8 cellular contexts compared by ENCODE assay signal in the genomic region with DNA sequence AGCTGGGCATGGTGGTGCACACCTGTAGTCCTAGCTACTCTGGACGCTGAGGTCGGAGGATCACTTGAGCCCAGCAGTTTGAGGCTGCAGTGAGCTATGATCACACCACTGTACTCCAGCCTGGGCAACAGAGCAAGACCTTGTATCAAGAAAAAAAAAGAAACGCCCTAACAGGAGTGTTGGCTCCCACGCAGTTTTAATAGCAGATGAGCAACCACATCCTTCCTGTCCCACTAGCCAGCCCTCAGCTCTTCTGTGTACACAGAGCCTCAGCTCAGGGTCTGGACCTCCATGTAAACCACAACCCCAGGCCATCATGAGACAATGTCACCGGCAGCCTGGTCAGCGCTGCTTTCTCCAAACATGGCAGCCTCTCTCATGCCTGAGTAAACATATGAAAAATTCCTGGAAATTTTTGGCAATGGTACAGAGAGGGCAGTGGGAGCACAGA.
A peak's percentile ranks its signal among the peaks of the same experiment; 100 is the strongest.
DNase-seq lines count a peak whose midpoint lies in the region; ATAC-seq and TF ChIP-seq lines count a peak whose summit lies in the region.

No MANE protein-coding gene starts in this region.

- WGBS in IMR-90 (ENCODE audit: extremely low coverage in 2 of 2, insufficient read length in 1 of 2), 2 experiments, result 0% methylated on average over 1 of the region's 6 CpGs; no CpG with 5 or more reads in 1 of the 2 experiments
- 25% methylated on average over 6 of the region's 6 CpGs for WGBS in mesenchymal stem cell

- no peak overlapping the region for H4K5ac ChIP-seq in IMR-90 (ENCODE audit: low read depth, low read length)

- H2BK12ac ChIP-seq in mesenchymal stem cell (ENCODE audit: low read length in 2 of 2), result peak overlapping the region in 1 of 2 experiments; percentile 66

- no peak overlapping the region for H3K56ac ChIP-seq in IMR-90 (ENCODE audit: extremely low read depth, insufficient read depth, low read length)

- H4K8ac ChIP-seq in IMR-90 (ENCODE audit: low read depth in 2 of 2, low read length in 2 of 2), result no peak overlapping the region
- no peak overlapping the region for H4K8ac ChIP-seq in mesenchymal stem cell (ENCODE audit: low read length)

- H3K9ac ChIP-seq in IMR-90 (ENCODE audit: low read depth, low read length), result no peak overlapping the region
- peak overlapping the region; percentile 73 for H3K9ac ChIP-seq in mesenchymal stem cell (ENCODE audit: low read length)

- H3K27me3 ChIP-seq in IMR-90 (ENCODE audit: control insufficient read depth, insufficient read depth, low read length) (no peaks in the 10 kb centered on the region), mesenchymal stem cell (ENCODE audit: control insufficient read depth in 1 of 2, insufficient read depth in 1 of 2, low read length in 2 of 2) (no peaks in the 10 kb centered on the region), foreskin keratinocyte (no peaks in the 10 kb centered on the region)

- H2BK15ac ChIP-seq in IMR-90 (ENCODE audit: low read depth, low read length), result no peak overlapping the region
- H2BK15ac ChIP-seq in mesenchymal stem cell (ENCODE audit: low read depth, poor library complexity, severe bottlenecking), result no peak overlapping the region

- H3K14ac ChIP-seq in IMR-90 (replicated peaks; ENCODE audit: low read depth, low read length), result 0 out of 2 replicates have a peak overlapping the region, but pooled peaks have one; percentile 74
- no peak overlapping the region for H3K14ac ChIP-seq in mesenchymal stem cell (ENCODE audit: low read length in 2 of 2)

- dilution Hi-C loops in IMR-90 (cut with HindIII; ENCODE audit: low sequenced_read_pairs, unreplicated experiment), result no loop called here

- H3K4me1 ChIP-seq in IMR-90 (ENCODE audit: control insufficient read depth, insufficient read depth, low read length), result peaks cover 8% of the 10 kb centered on the region
- peaks cover 19% of the 10 kb centered on the region for H3K4me1 ChIP-seq in mesenchymal stem cell (ENCODE audit: control insufficient read depth, insufficient read depth, low read depth, low read length)
- H3K4me1 ChIP-seq in foreskin keratinocyte, result no peaks in the 10 kb centered on the region

- in situ Hi-C loops in IMR-90 (cut with MboI; ENCODE audit: low sequenced_read_pairs), result loop anchor here (25.0 kb wide), 1 partner anchor 1094 kb away; no protein-coding TSS in a partner anchor

- no peak overlapping the region for H3K4me2 ChIP-seq in IMR-90 (ENCODE audit: low read depth, low read length)
- H3K4me2 ChIP-seq in mesenchymal stem cell (ENCODE audit: low read length, poor library complexity, severe bottlenecking), result no peak overlapping the region

- H3K36me3 Mint-ChIP-seq in activated naive CD4-positive, alpha-beta T cell treated with anti-CD3 and anti-CD28 coated beads, Interleukin-2, amount 50 U/mL, for 24 hours, result peaks cover 26% of the 10 kb centered on the region

- peaks cover 89% of the 10 kb centered on the region for H3K4me1 Mint-ChIP-seq in activated naive CD4-positive, alpha-beta T cell treated with anti-CD3 and anti-CD28 coated beads, Interleukin-2, amount 50 U/mL, for 24 hours

- intact Hi-C loops in IMR-90 (cut with micrococcal nuclease), result no loop called here

- TF ChIP-seq CTCF in IMR-90 (conservative IDR thresholded peaks at IDR 0.05; ENCODE audit: low read depth, low read length) (no peak), foreskin keratinocyte (conservative IDR thresholded peaks at IDR 0.05) (no peak)

- H4K91ac ChIP-seq in IMR-90 (ENCODE audit: insufficient read depth, low read depth, low read length) (no peak overlapping the region), mesenchymal stem cell (ENCODE audit: low read length) (no peak overlapping the region)

- POLR2A ChIA-PET in IMR-90 (lab: Charles Lee; ENCODE audit: unreplicated experiment), result no interaction called here

- H3K27ac ChIP-seq in IMR-90 (ENCODE audit: insufficient read depth, low read length), result no peak overlapping the region
- H3K27ac ChIP-seq in mesenchymal stem cell (ENCODE audit: low read length, poor library complexity, severe bottlenecking), result peak overlapping the region; percentile 79
- H3K27ac ChIP-seq in foreskin keratinocyte, result no peak overlapping the region

- DNase-seq in IMR-90 (peak; percentile 59), mesenchymal stem cell (peak; percentile 89), NCI-H2029 treated with DMSO at 0.1 percent for 48 hours (lab: John Stamatoyannopoulos, UW) (no peak), NCI-H2227 (lab: John Stamatoyannopoulos, UW; ENCODE audit: unreplicated experiment) (no peak), foreskin keratinocyte (no peak)

- H3K4me3 ChIP-seq in IMR-90 (ENCODE audit: insufficient read depth, low read depth, low read length), result no peak overlapping the region
- H3K4me3 ChIP-seq in mesenchymal stem cell (ENCODE audit: insufficient read depth in 1 of 2, low read depth in 1 of 2, low read length in 2 of 2), result no peak overlapping the region

- H3K4ac ChIP-seq in IMR-90 (ENCODE audit: low read depth, low read length) (peak overlapping the region; percentile 51), mesenchymal stem cell (ENCODE audit: low read depth in 1 of 2, low read length in 2 of 2) (peak overlapping the region; percentile 26 to 35)

- peaks cover 9% of the 10 kb centered on the region; the same call in 1 of the 2 replicates for H3K9me1 ChIP-seq in IMR-90 (ENCODE audit: insufficient read depth, low read length)

- peak overlapping the region; percentile 84 for H3K27ac Mint-ChIP-seq in activated naive CD4-positive, alpha-beta T cell treated with anti-CD3 and anti-CD28 coated beads, Interleukin-2, amount 50 U/mL, for 24 hours

- peak overlapping the region; percentile 17; the same call in 1 of the 2 replicates for H3K23ac ChIP-seq in IMR-90 (ENCODE audit: low read depth, low read length)
- H3K23ac ChIP-seq in mesenchymal stem cell (ENCODE audit: low read length in 2 of 2), result no peak overlapping the region

- no TSS peak for BruUV-seq in IMR-90 (replicated peaks; lab: Mats Ljungman, UMichigan)

- H2BK120ac ChIP-seq in IMR-90 (ENCODE audit: low read depth, low read length) (peak overlapping the region; percentile 36; the same call in 1 of the 2 replicates), mesenchymal stem cell (ENCODE audit: low read depth, low read length) (no peak overlapping the region)

- H2AFZ ChIP-seq in IMR-90 (replicated peaks; ENCODE audit: low read length, poor library complexity), result peak overlapping the region; percentile 54
- no peak overlapping the region for H2AFZ ChIP-seq in mesenchymal stem cell (ENCODE audit: low read depth, low read length)

- no peaks in the 10 kb centered on the region for H4K20me1 ChIP-seq in IMR-90 (ENCODE audit: insufficient read depth, low read length)

- H2BK5ac ChIP-seq in IMR-90 (ENCODE audit: low read depth, low read length, poor library complexity, severe bottlenecking) (no peak overlapping the region), mesenchymal stem cell (ENCODE audit: low read depth, low read length, poor library complexity, severe bottlenecking) (no peak overlapping the region)

- no peak for TF ChIP-seq POLR2A in IMR-90 (IDR thresholded peaks at IDR 0.05; ENCODE audit: low read depth, low read length)

- H3K79me1 ChIP-seq in IMR-90 (ENCODE audit: low read depth in 1 of 2, low read length in 2 of 2), result peaks cover 13 to 58% of the 10 kb centered on the region in 2 experiments
- H3K79me1 ChIP-seq in mesenchymal stem cell (replicated peaks; ENCODE audit: low read length, poor library complexity, severe bottlenecking), result peaks cover 44% of the 10 kb centered on the region

- H2BK20ac ChIP-seq in IMR-90 (ENCODE audit: low read depth, low read length), result 0 out of 2 replicates have a peak overlapping the region, but pooled peaks have one; percentile 20

- H3K36me3 ChIP-seq in IMR-90 (ENCODE audit: control insufficient read depth, insufficient read depth, low read length), result peaks cover 7% of the 10 kb centered on the region
- H3K36me3 ChIP-seq in mesenchymal stem cell (ENCODE audit: control insufficient read depth in 1 of 2, insufficient read depth in 2 of 2, low read depth in 1 of 2, low read length in 2 of 2), result peaks cover 13 to 41% of the 10 kb centered on the region in 2 experiments

- TF ChIP-seq RAD21 in IMR-90 (IDR thresholded peaks at IDR 0.05; ENCODE audit: low read length), result no peak

- peaks cover 6% of the 10 kb centered on the region for H3K9me3 Mint-ChIP-seq in activated naive CD4-positive, alpha-beta T cell treated with anti-CD3 and anti-CD28 coated beads, Interleukin-2, amount 50 U/mL, for 24 hours

- no peaks in the 10 kb centered on the region for H3K27me3 Mint-ChIP-seq in activated naive CD4-positive, alpha-beta T cell treated with anti-CD3 and anti-CD28 coated beads, Interleukin-2, amount 50 U/mL, for 24 hours

- H3K18ac ChIP-seq in IMR-90 (ENCODE audit: low read depth, low read length) (no peak overlapping the region), mesenchymal stem cell (ENCODE audit: low read depth in 1 of 2, low read length in 2 of 2) (peak overlapping the region; percentile 29 to 43)

- H2AK5ac ChIP-seq in IMR-90 (ENCODE audit: low read depth, low read length) (no peak overlapping the region), mesenchymal stem cell (ENCODE audit: low read length, severe bottlenecking) (no peak overlapping the region)

- ATAC-seq in GM18511 (IDR thresholded peaks at IDR 0.05; ENCODE audit: unreplicated experiment), result peak; percentile 94
- peak; percentile 92 for ATAC-seq in GM21619 (IDR thresholded peaks at IDR 0.05; ENCODE audit: unreplicated experiment)
- ATAC-seq in IMR-90 (ENCODE audit: low read depth), result peak; percentile 70
- ATAC-seq in foreskin keratinocyte, result no peak

- peak overlapping the region; percentile 33 for H3K4me3 Mint-ChIP-seq in activated naive CD4-positive, alpha-beta T cell treated with anti-CD3 and anti-CD28 coated beads, Interleukin-2, amount 50 U/mL, for 24 hours

- H2AK9ac ChIP-seq in IMR-90 (replicated peaks; ENCODE audit: low read depth, low read length, poor library complexity), result no peak overlapping the region

- H3K9me3 ChIP-seq in IMR-90 (ENCODE audit: control insufficient read depth, insufficient read depth, low read length), result no peaks in the 10 kb centered on the region
- H3K9me3 ChIP-seq in mesenchymal stem cell (ENCODE audit: control insufficient read depth, low read length), result no peaks in the 10 kb centered on the region

- CTCF ChIA-PET in IMR-90 (lab: Yijun Ruan, JAX), result interaction anchor here (0.5 to 1.0 kb wide), 2 partner anchors 111 to 382 kb away, joined by 3 read pairs; no protein-coding TSS in a partner anchor

TF ChIP-seq in IMR-90, 13 proteins besides CTCF, POLR2A, EP300 and RAD21 (continues in another document):
- TF ChIP-seq SMC3 (IDR thresholded peaks at IDR 0.05; ENCODE audit: low read depth, low read length) (no peak), CHD1 (IDR thresholded peaks at IDR 0.05; ENCODE audit: low read depth, low read length) (no peak), NFE2L2 (IDR thresholded peaks at IDR 0.05; ENCODE audit: low read depth, low read length) (no peak), CEBPB (IDR thresholded peaks at IDR 0.05; ENCODE audit: low read depth, low read length) (no peak)

Comparison
In these comparisons a context has a peak if more than half of its experiments do, and no peak if none do; other contexts are left out.
1. DNase-seq: peak in IMR-90 (single experiment) and mesenchymal stem cell (single experiment); none in NCI-H2029 treated with DMSO at 0.1 percent for 48 hours (single experiment), NCI-H2227 (single experiment) and foreskin keratinocyte (0 of 2).